18 cellular contexts compared by ENCODE assay signal in the genomic region with DNA sequence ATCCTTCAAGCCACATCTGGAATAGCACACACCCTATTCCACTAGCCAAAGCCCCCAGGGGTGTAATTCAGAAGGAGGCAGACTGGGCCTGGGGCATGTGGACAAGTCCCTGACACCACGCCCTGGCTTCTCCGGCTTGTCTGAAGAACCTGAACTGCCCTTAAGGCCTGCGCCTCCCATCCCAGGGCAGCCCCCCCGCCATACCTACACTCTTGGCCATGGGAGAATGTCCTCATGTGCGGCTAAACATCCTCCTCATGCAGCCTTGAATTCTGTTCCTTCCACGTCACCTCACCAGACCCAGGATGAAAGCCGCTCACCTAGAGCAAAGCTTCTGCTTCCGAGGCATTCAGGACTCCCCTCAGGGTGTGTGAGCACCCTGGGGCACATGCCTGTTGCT. TPM values are rescaled to one million over a fixed set of nuclear protein-coding genes. Genes with fewer than 3 reads are reported as not detected.
A peak's percentile ranks its signal among the peaks of the same experiment; 100 is the strongest.
DNase-seq lines count a peak whose midpoint lies in the region; ATAC-seq, FAIRE-seq and TF ChIP-seq lines count a peak whose summit lies in the region.
"Had no signal": no experiment of that assay in that cellular context is flagged by ENCODE, and none has a peak within 500 bp of the region (broad histone marks: within the 10 kb centered on the region; RNA-seq: fewer than 3 reads in every experiment).

No MANE protein-coding gene starts in this region.

- H3K4me1 Mint-ChIP-seq in neural progenitor cell = peaks cover 49% of the 10 kb centered on the region
- peaks cover 50% of the 10 kb centered on the region for H3K4me1 Mint-ChIP-seq in stimulated activated effector memory CD8-positive, alpha-beta T cell treated with anti-CD3 and anti-CD28 coated beads, Interleukin-12 subunit alpha, Interleukin-12 subunit beta, amount 100 ng/mL, for 72 hours

- no peaks in the 10 kb centered on the region for H3K9me3 Mint-ChIP-seq in neural progenitor cell
- no peaks in the 10 kb centered on the region for H3K9me3 Mint-ChIP-seq in stimulated activated effector memory CD8-positive, alpha-beta T cell treated with anti-CD3 and anti-CD28 coated beads, Interleukin-12 subunit alpha, Interleukin-12 subunit beta, amount 100 ng/mL, for 72 hours
- H3K9me3 Mint-ChIP-seq: CD8-positive, alpha-beta T cell had no signal

- no peaks in the 10 kb centered on the region for H3K79me2 ChIP-seq in neural progenitor cell (ENCODE audit: low read depth)
- no peaks in the 10 kb centered on the region for H3K79me2 ChIP-seq in HepG2 (ENCODE audit: insufficient read depth, low read length)

- no peak overlapping the region for H3K4me3 ChIP-seq in bronchial epithelial cell (ENCODE audit: low read depth, low read length)
- no peak overlapping the region for H3K4me3 ChIP-seq in neural progenitor cell
- H3K4me3 ChIP-seq in HepG2 (replicated peaks in 1 of 3; ENCODE audit: insufficient read depth in 1 of 3, low read depth in 2 of 3, low read length in 3 of 3) = no peak overlapping the region
- H3K4me3 ChIP-seq: GM23248 had no signal

- peak; percentile 93 for FAIRE-seq in bronchial epithelial cell (lab: Jason Lieb, UNC)
- no peak for FAIRE-seq in HepG2 (lab: Jason Lieb, UNC)
- FAIRE-seq: G401.6, GM12892, GM19239, H1 had no signal

- H3K27me3 ChIP-seq in bronchial epithelial cell (ENCODE audit: control insufficient read depth, insufficient read depth, low read length) (peaks cover 28% of the 10 kb centered on the region), neural progenitor cell (peaks cover 48% of the 10 kb centered on the region), HepG2 (ENCODE audit: control insufficient read depth in 1 of 2, insufficient read depth in 2 of 2, low read length in 2 of 2) (peaks cover 13 to 76% of the 10 kb centered on the region in 2 experiments; a peak in 4 of 5 replicates)

- H3K4me3 Mint-ChIP-seq in neural progenitor cell = no peak overlapping the region
- no peak overlapping the region for H3K4me3 Mint-ChIP-seq in stimulated activated effector memory CD8-positive, alpha-beta T cell treated with anti-CD3 and anti-CD28 coated beads, Interleukin-12 subunit alpha, Interleukin-12 subunit beta, amount 100 ng/mL, for 72 hours
- H3K4me3 Mint-ChIP-seq: CD8-positive, alpha-beta T cell had no signal

- POLR2A ChIA-PET in HepG2 (lab: Yijun Ruan, JAX) = no interaction called here

- intact Hi-C loops in HepG2 (cut with micrococcal nuclease; ENCODE audit: unreplicated experiment) = no loop called here

- no peak for TF ChIP-seq RAD21 in HepG2 (CRISPR knock-in tag; IDR thresholded peaks at IDR 0.05)

- H4K20me1 ChIP-seq in neural progenitor cell (ENCODE audit: low read depth) (no peaks in the 10 kb centered on the region), HepG2 (ENCODE audit: insufficient read depth, low read length) (no peaks in the 10 kb centered on the region)

- CTCF ChIA-PET in HepG2 (lab: Yijun Ruan, JAX; ENCODE audit: low intra/inter-chr PET ratio, low total read pairs) = no interaction called here

- H3K9ac ChIP-seq in neural progenitor cell (no peak overlapping the region), HepG2 (ENCODE audit: insufficient read depth, low read depth, low read length) (no peak overlapping the region)
- H3K9ac ChIP-seq: GM23248 had no signal

- H3K4me2 ChIP-seq in neural progenitor cell (no peak overlapping the region), HepG2 (ENCODE audit: low read depth, low read length) (no peak overlapping the region)

- DNase-seq in bronchial epithelial cell (ENCODE audit: low read depth) (no peak), neural progenitor cell (ENCODE audit: low spot score) (no peak), HepG2 (ENCODE audit: low spot score) (no peak)
- no peak for DNase-seq in stimulated activated effector memory CD8-positive, alpha-beta T cell treated with anti-CD3 and anti-CD28 coated beads, Interleukin-12 subunit alpha, Interleukin-12 subunit beta, amount 100 ng/mL, for 72 hours (ENCODE audit: low spot score in 2 of 2)
- DNase-seq: C1 segment of cervical spinal cord; Caco-2; CD8-positive, alpha-beta T cell; DMS153; DND-41; GM23248; HCEC 1CT had no signal

- H3F3A ChIP-seq in neural progenitor cell (ENCODE audit: low read depth) = peaks cover 2% of the 10 kb centered on the region

- TF ChIP-seq POLR2A in HepG2 (IDR thresholded peaks at IDR 0.05; ENCODE audit: insufficient read depth in 1 of 2, low read depth in 2 of 2, low read length in 2 of 2) = no peak

- H2AFZ ChIP-seq in neural progenitor cell (replicated peaks) = no peak overlapping the region
- no peak overlapping the region for H2AFZ ChIP-seq in HepG2 (ENCODE audit: low read length)
- H2AFZ ChIP-seq: GM23248 had no signal

- TF ChIP-seq EP300 in HepG2 (IDR thresholded peaks at IDR 0.05; ENCODE audit: low read depth in 2 of 2, low read length in 2 of 2) = no peak
- no peak for TF ChIP-seq EP300 in HepG2 (CRISPR knock-in tag; IDR thresholded peaks at IDR 0.05; ENCODE audit: borderline replicate concordance)

- H3K9me3 ChIP-seq in neural progenitor cell (ENCODE audit: low read depth) (no peaks in the 10 kb centered on the region), HepG2 (ENCODE audit: low read length) (no peaks in the 10 kb centered on the region)
- H3K9me3 ChIP-seq: Caco-2 had no signal

- peaks cover 22% of the 10 kb centered on the region for H3K4me1 ChIP-seq in neural progenitor cell
- peaks cover 9% of the 10 kb centered on the region; the same call in 1 of the 2 replicates for H3K4me1 ChIP-seq in HepG2 (ENCODE audit: insufficient read depth, low read length)

- H3K27ac Mint-ChIP-seq in neural progenitor cell = peak overlapping the region; percentile 26
- peak overlapping the region; percentile 55 for H3K27ac Mint-ChIP-seq in stimulated activated effector memory CD8-positive, alpha-beta T cell treated with anti-CD3 and anti-CD28 coated beads, Interleukin-12 subunit alpha, Interleukin-12 subunit beta, amount 100 ng/mL, for 72 hours
- H3K27ac Mint-ChIP-seq: CD8-positive, alpha-beta T cell had no signal

- H3K36me3 Mint-ChIP-seq in neural progenitor cell = no peaks in the 10 kb centered on the region
- no peaks in the 10 kb centered on the region for H3K36me3 Mint-ChIP-seq in stimulated activated effector memory CD8-positive, alpha-beta T cell treated with anti-CD3 and anti-CD28 coated beads, Interleukin-12 subunit alpha, Interleukin-12 subunit beta, amount 100 ng/mL, for 72 hours

- TF ChIP-seq CTCF in bronchial epithelial cell (IDR thresholded peaks at IDR 0.05; ENCODE audit: insufficient read depth, low read length, severe bottlenecking) (no peak), neural progenitor cell (IDR thresholded peaks at IDR 0.05) (no peak), HepG2 (CRISPR knock-in tag; IDR thresholded peaks at IDR 0.05) (no peak)

- in situ Hi-C loops in HepG2 (cut with HindIII; ENCODE audit: extremely low pct_ligation_motif_present, low pct_unique_long_range_greater_than_20kb) = no loop called here

- no peak overlapping the region for H3K27ac ChIP-seq in neural progenitor cell
- no peak overlapping the region for H3K27ac ChIP-seq in HepG2 (ENCODE audit: extremely low read length, insufficient read depth, low read length)
- H3K27ac ChIP-seq: GM23248 had no signal

- H3K27me3 Mint-ChIP-seq in neural progenitor cell (ENCODE audit: insufficient read depth, low read depth) = peaks cover 21% of the 10 kb centered on the region

- H3K36me3 ChIP-seq in bronchial epithelial cell (ENCODE audit: control insufficient read depth, insufficient read depth, low read length) (no peaks in the 10 kb centered on the region), neural progenitor cell (no peaks in the 10 kb centered on the region), HepG2 (replicated peaks in 1 of 2; ENCODE audit: control insufficient read depth in 1 of 2, insufficient read depth in 2 of 2, low read length in 2 of 2) (no peaks in the 10 kb centered on the region)

- BruUV-seq in HepG2 (replicated peaks; lab: Mats Ljungman, UMichigan) = no TSS peak

- no peak for ATAC-seq in stimulated activated effector memory CD8-positive, alpha-beta T cell treated with anti-CD3 and anti-CD28 coated beads, Interleukin-12 subunit alpha, Interleukin-12 subunit beta, amount 100 ng/mL, for 72 hours
- ATAC-seq in GM18870 (IDR thresholded peaks at IDR 0.05; ENCODE audit: unreplicated experiment) (no peak), HG03039 (IDR thresholded peaks at IDR 0.05; ENCODE audit: unreplicated experiment) (no peak), HepG2 (no peak)
- ATAC-seq: CD8-positive, alpha-beta T cell had no signal

- 4% methylated on average over 4 of the region's 8 CpGs for WGBS in HepG2 (ENCODE audit: low lambda C conversion rate)

RNA-seq across cellular contexts. Expression of gene POU2F2, which starts 24.3 kb away (rescaled TPM):
- total RNA-seq in bronchial epithelial cell = 0.26 and 0.53 TPM in 2 replicates
- total RNA-seq in neural progenitor cell (ENCODE audit: low replicate concordance) = 0.31 and 0.69 TPM in 2 replicates
- 0.03 and 0.09 TPM in 2 replicates for total RNA-seq in HepG2 (2016; rRNA removed; fragmentation: Illumina TruSeq; extraction: Trizol)
- not detected in 2 replicates for total RNA-seq in HepG2 (2016; cell fraction: cytosol; rRNA removed; fragmentation: Illumina TruSeq; extraction: Trizol; ENCODE audit: low read depth)
- 0.10 and 0.28 TPM in 2 replicates for total RNA-seq in HepG2 (2016; cell fraction: insoluble cytoplasmic fraction; rRNA removed; fragmentation: Illumina TruSeq; extraction: Trizol)
- 0.06 TPM in 1 of 2 replicates, not detected in the other for total RNA-seq in HepG2 (2016; cell fraction: membrane; rRNA removed; fragmentation: Illumina TruSeq; extraction: Trizol)
- total RNA-seq in HepG2 (2016; cell fraction: nucleus; rRNA removed; fragmentation: Illumina TruSeq; extraction: Trizol) = 0.22 TPM in 1 of 2 replicates, not detected in the other
- polyA plus RNA-seq in HepG2 (2011; rRNA removed) = 0.17 and 0.25 TPM in 2 replicates
- 0.09 and 0.19 TPM in 2 replicates for polyA plus RNA-seq in HepG2 (2011; cell fraction: cytosol; rRNA removed)
- 1.3 TPM in 2 replicates for polyA plus RNA-seq in HepG2 (2011; cell fraction: nucleus; rRNA removed)
- polyA plus RNA-seq in HepG2 (2012) = 0.19 and 0.59 TPM in 2 replicates
- polyA plus RNA-seq in HepG2 (2016; cell fraction: cytosol; fragmentation: Illumina TruSeq; extraction: Trizol; ENCODE audit: low read depth) = not detected in 2 replicates
- 0.19 and 0.27 TPM in 2 replicates for polyA plus RNA-seq in HepG2 (2016; cell fraction: insoluble cytoplasmic fraction; fragmentation: Illumina TruSeq; extraction: Trizol; ENCODE audit: low read depth)
- not detected in 2 replicates for polyA plus RNA-seq in HepG2 (2016; cell fraction: membrane; fragmentation: Illumina TruSeq; extraction: Trizol; ENCODE audit: low read depth)
- polyA plus RNA-seq in HepG2 (2016; cell fraction: nucleus; fragmentation: Illumina TruSeq; extraction: Trizol; ENCODE audit: insufficient read depth, low read depth) = 0.47 and 1.5 TPM in 2 replicates
- 0.14 and 0.24 TPM in 2 replicates for polyA minus RNA-seq in HepG2 (2011; rRNA and poly(A)+ RNA removed; ENCODE audit: low replicate concordance)
- polyA minus RNA-seq in HepG2 (2011; cell fraction: cytosol; rRNA and poly(A)+ RNA removed) = not detected in 2 replicates
- polyA minus RNA-seq in HepG2 (2011; cell fraction: nucleus; rRNA and poly(A)+ RNA removed) = 0.64 and 0.87 TPM in 2 replicates
- total RNA-seq: A172 had no signal
